Comparison of ENCODE assay signal across 8 cellular contexts in genomic region chr16:50640919-50641817, GRCh38. TPM values are rescaled to one million over a fixed set of nuclear protein-coding genes. Genes with fewer than 3 reads are reported as not detected.
"Had no signal": no experiment of that assay in that cellular context is flagged by ENCODE, and none has a peak within 500 bp of the region (broad histone marks: within the 10 kb centered on the region; RNA-seq: fewer than 3 reads in every experiment).

No MANE protein-coding gene starts in this region.

- H3K36me3 Mint-ChIP-seq: IgD-negative memory B cell had no signal

- H3K4me1 Mint-ChIP-seq: IgD-negative memory B cell had no signal

- FAIRE-seq: H54, HTR-8/SVneo had no signal

- H2AFZ ChIP-seq: GM23248 had no signal

- H3K27ac Mint-ChIP-seq: IgD-negative memory B cell had no signal

- H3K9me3 Mint-ChIP-seq: H9, IgD-negative memory B cell had no signal

- H3K4me3 Mint-ChIP-seq: H9, IgD-negative memory B cell had no signal

- H3K4me3 ChIP-seq: GM23248 had no signal

- H3K27ac ChIP-seq: GM23248 had no signal

- DNase-seq: GOT3, H9, HCEC 1CT had no signal

- H3K9ac ChIP-seq: GM23248 had no signal

RNA-seq across cellular contexts. Expression of gene SNX20, which starts 39.9 kb away (rescaled TPM):
- total RNA-seq: GM23248, H9 had no signal
- polyA plus RNA-seq: GM23248 had no signal

RNA-seq across cellular contexts. Expression of gene NOD2, which starts 52.2 kb away (rescaled TPM):
- total RNA-seq: GM23248, HT-29 had no signal
- polyA plus RNA-seq: GM23248 had no signal
